In the genomic region with DNA sequence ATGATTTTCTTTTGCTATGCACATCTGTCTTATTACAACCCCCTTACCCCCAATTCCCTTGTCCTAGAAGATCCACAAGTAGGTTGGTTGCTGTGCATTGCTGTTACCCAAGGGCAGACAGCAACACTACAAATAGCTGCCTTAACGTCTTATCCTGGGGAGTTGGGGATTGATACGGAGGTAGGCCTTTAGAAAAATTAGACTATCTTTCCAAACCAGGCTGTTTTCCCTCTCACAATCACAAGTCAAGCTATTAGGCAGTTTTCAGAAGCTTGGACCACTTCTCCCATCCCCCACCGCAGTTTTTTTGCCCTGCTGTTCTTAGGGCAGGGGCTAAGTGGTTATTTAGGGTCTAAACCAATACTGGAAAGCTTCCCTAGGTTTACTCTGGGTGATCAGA, we compare ENCODE assay signal across 18 cellular contexts. TPM values are rescaled to one million over a fixed set of nuclear protein-coding genes. Genes with fewer than 3 reads are reported as not detected.
DNase-seq lines count a peak whose midpoint lies in the region; ATAC-seq and TF ChIP-seq lines count a peak whose summit lies in the region.
"Had no signal": no experiment of that assay in that cellular context is flagged by ENCODE, and none has a peak within 500 bp of the region (broad histone marks: within the 10 kb centered on the region; RNA-seq: fewer than 3 reads in every experiment).

No MANE protein-coding gene starts in this region.

- WGBS in gastroesophageal sphincter (ENCODE audit: low coverage in 1 of 2), 2 donors = 54 to 60% methylated on average over 3 of the region's 3 CpGs
- WGBS in ovary, 3 donors = 15 to 31% (median 23%) methylated on average over 3 of the region's 3 CpGs
- WGBS in upper lobe of left lung, 2 donors = 59 to 78% methylated on average over 3 of the region's 3 CpGs

- H3K4me3 ChIP-seq in gastroesophageal sphincter (no peak overlapping the region), ovary (no peak overlapping the region), upper lobe of left lung (no peak overlapping the region)

- TF ChIP-seq CTCF in gastroesophageal sphincter (IDR thresholded peaks at IDR 0.05) (no peak), ovary (IDR thresholded peaks at IDR 0.05) (no peak), upper lobe of left lung (IDR thresholded peaks at IDR 0.05) (no peak)

- DNase-seq in activated CD8-positive, alpha-beta memory T cell treated with anti-CD3 and anti-CD28 coated beads for 24 hours = peak; percentile 26
- DNase-seq in activated CD8-positive, alpha-beta memory T cell treated with anti-CD3 and anti-CD28 coated beads, Interleukin-2, amount 50 U/mL, for 4 hours = no peak
- DNase-seq in ovary (no peak), upper lobe of left lung (no peak), GF-D8 (lab: John Stamatoyannopoulos, UW) (no peak), dedifferentiated amniotic fluid mesenchymal stem cell (ENCODE audit: extremely low spot score) (no peak)
- DNase-seq: activated B cell treated with CpG ODN at 0.5 μM for 24 hours; activated T-cell treated with anti-CD3 and anti-CD28 coated beads, Interleukin-2, amount 50 U/mL, for 72 hours; DMS153; H7; NCI-H1105; NCI-H69; SHP77 treated with DMSO at 0.1 percent for 48 hours; stimulated activated CD4-positive, alpha-beta T cell treated with anti-CD3 and anti-CD28 coated beads, Interleukin-4, amount 100 ng/mL, for 24 hours; stimulated activated naive CD8-positive, alpha-beta T cell treated with anti-CD3 and anti-CD28 coated beads, Interleukin-15, amount 100 ng/mL, for 72 hours had no signal

- no peaks in the 10 kb centered on the region for H3K27me3 ChIP-seq in gastroesophageal sphincter
- no peaks in the 10 kb centered on the region for H3K27me3 ChIP-seq in ovary
- H3K27me3 ChIP-seq in upper lobe of left lung = peaks cover 0 to 5% (median 0%) of the 10 kb centered on the region in 4 donors

- intact Hi-C loops in ovary (cut with DNase I) = no loop called here

- TF ChIP-seq EP300 in gastroesophageal sphincter (IDR thresholded peaks at IDR 0.05) (no peak), ovary (IDR thresholded peaks at IDR 0.05) (no peak), upper lobe of left lung (IDR thresholded peaks at IDR 0.05) (no peak)

- ATAC-seq in gastroesophageal sphincter (no peak), upper lobe of left lung (ENCODE audit: low FRiP score in 2 of 2) (no peak), GM21619 (IDR thresholded peaks at IDR 0.05; ENCODE audit: unreplicated experiment) (no peak)
- ATAC-seq: activated T-cell treated with anti-CD3 and anti-CD28 coated beads, Interleukin-2, amount 50 U/mL, for 72 hours; stimulated activated naive CD8-positive, alpha-beta T cell treated with anti-CD3 and anti-CD28 coated beads, Interleukin-15, amount 100 ng/mL, for 72 hours had no signal

- H3K36me3 ChIP-seq in gastroesophageal sphincter (peaks cover 0 to 36% of the 10 kb centered on the region in 2 donors), ovary (no peaks in the 10 kb centered on the region), upper lobe of left lung (peaks cover 19 to 36% (median 27%) of the 10 kb centered on the region in 4 donors)

- H3K4me1 ChIP-seq in gastroesophageal sphincter (peaks cover 0 to 73% (median 26%) of the 10 kb centered on the region in 3 donors), ovary (ENCODE audit: insufficient read depth) (peaks cover 16% of the 10 kb centered on the region), upper lobe of left lung (peaks cover 30 to 39% (median 33%) of the 10 kb centered on the region in 4 donors)

- H3K27ac ChIP-seq in gastroesophageal sphincter (peak overlapping the region; percentile 21 to 94 (median 92)), ovary (peak overlapping the region; percentile 32 to 87), upper lobe of left lung (peak overlapping the region; percentile 31 to 96 (median 60))
- H3K27ac ChIP-seq: neutrophil had no signal

- TF ChIP-seq POLR2A in gastroesophageal sphincter (IDR thresholded peaks at IDR 0.05) (no peak), ovary (IDR thresholded peaks at IDR 0.05) (no peak), upper lobe of left lung (IDR thresholded peaks at IDR 0.05) (no peak)

- H3K9me3 ChIP-seq in gastroesophageal sphincter (no peaks in the 10 kb centered on the region), ovary (no peaks in the 10 kb centered on the region), upper lobe of left lung (no peaks in the 10 kb centered on the region)
- H3K9me3 ChIP-seq: neutrophil had no signal

RNA-seq across cellular contexts. Expression of a gene that starts 2.8 kb away (rescaled TPM):
- 100 to 1,000 TPM in 2 of 4 donors, 10 to 100 TPM in 2; 45.8 to 144 (median 101) TPM for total RNA-seq in gastroesophageal sphincter
- total RNA-seq in ovary = 100 to 1,000 TPM in 5 of 7 donors, 10 to 100 TPM in 2; 69.4 to 265 (median 139) TPM
- 10 to 100 TPM; 46.2 to 73.7 TPM for polyA plus RNA-seq in ovary
- total RNA-seq in upper lobe of left lung = 100 to 1,000 TPM in 3 of 6 donors, 10 to 100 TPM in 3; 45.5 to 188 (median 100) TPM

RNA-seq across cellular contexts. Expression of a gene that starts 32.4 kb away (rescaled TPM):
- total RNA-seq in gastroesophageal sphincter (100 to 1,000 TPM in 3 of 4 donors, 10 to 100 TPM in 1; 84.9 to 141 (median 128) TPM), ovary (100 to 1,000 TPM in 5 of 7 donors, 10 to 100 TPM in 2; 60.2 to 151 (median 125) TPM), upper lobe of left lung (100 to 1,000 TPM in 3 of 6 donors, 10 to 100 TPM in 3; 29.3 to 121 (median 94.6) TPM)
- 100 to 1,000 TPM in 1 of 2 donors, 10 to 100 TPM in 1; 67.3 to 154 TPM for polyA plus RNA-seq in ovary

RNA-seq across cellular contexts. Expression of a gene that starts 38.8 kb away (rescaled TPM):
- total RNA-seq in gastroesophageal sphincter (10 to 100 TPM; 23.5 to 30.8 (median 27.7) TPM), ovary (10 to 100 TPM; 22.2 to 42.6 (median 27.9) TPM), upper lobe of left lung (10 to 100 TPM in 5 of 6 donors, 1 to 10 TPM in 1; 7.5 to 38.3 (median 21.5) TPM)
- polyA plus RNA-seq in ovary = 10 to 100 TPM; 22.8 to 53.1 TPM
